In genomic region chr11:112453601-112454577, GRCh38 we compare ENCODE assay signal across 1 cellular context.
A peak's percentile ranks its signal among the peaks of the same experiment; 100 is the strongest.
TF ChIP-seq lines count a peak whose summit lies in the region.

No MANE protein-coding gene starts in this region.

TF ChIP-seq in HepG2, 621 proteins besides CTCF, POLR2A, EP300 and RAD21 (continued from another document):
- peak; percentile 68 for TF ChIP-seq RXRB (CRISPR knock-in tag; IDR thresholded peaks at IDR 0.05; ENCODE audit: borderline replicate concordance)
- peak; percentile 23; the same call in 1 of the 2 replicates for TF ChIP-seq SMC3 (IDR thresholded peaks at IDR 0.05; ENCODE audit: low read length)
- TF ChIP-seq RBFOX2 (IDR thresholded peaks at IDR 0.05; ENCODE audit: low read depth, low read length) = no peak
- peak; percentile 5; the same call in 1 of the 2 replicates for TF ChIP-seq STAG1 (CRISPR knock-in tag; IDR thresholded peaks at IDR 0.05)
- TF ChIP-seq PTBP1 (IDR thresholded peaks at IDR 0.05; ENCODE audit: low read depth, low read length, poor library complexity, severe bottlenecking) = no peak
- TF ChIP-seq THRA (CRISPR knock-in tag; IDR thresholded peaks at IDR 0.05; ENCODE audit: borderline replicate concordance) = peak; percentile 94; the same call in 1 of the 2 replicates
- TF ChIP-seq ZGPAT (CRISPR knock-in tag; IDR thresholded peaks at IDR 0.05) = no peak
- TF ChIP-seq POLR2G (IDR thresholded peaks at IDR 0.05; ENCODE audit: low read depth, low read length) = no peak
- TF ChIP-seq DNMT3B (CRISPR knock-in tag; conservative IDR thresholded peaks at IDR 0.05) = no peak
